31 cellular contexts compared by ENCODE assay signal in the genomic region with DNA sequence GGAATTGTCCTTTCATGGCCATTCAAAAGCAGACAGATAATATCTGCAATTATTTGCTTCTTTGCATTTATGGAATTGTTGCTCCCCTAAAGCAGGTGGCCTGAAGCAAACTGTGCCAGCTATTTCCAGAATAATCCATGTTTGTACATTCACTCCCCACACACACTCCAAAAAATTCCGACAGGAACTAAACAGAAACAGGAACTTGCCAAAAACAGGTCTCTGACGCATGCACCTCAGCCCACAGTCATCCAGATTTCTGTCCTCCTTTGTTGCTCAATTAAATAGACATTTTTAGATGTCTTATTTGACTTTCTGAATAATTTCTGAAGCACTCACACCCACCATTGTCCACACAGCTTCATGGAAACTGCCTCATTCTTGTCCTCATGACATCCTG.
DNase-seq lines count a peak whose midpoint lies in the region; ATAC-seq, FAIRE-seq and TF ChIP-seq lines count a peak whose summit lies in the region.
"Had no signal": no experiment of that assay in that cellular context is flagged by ENCODE, and none has a peak within 500 bp of the region (broad histone marks: within the 10 kb centered on the region; RNA-seq: fewer than 3 reads in every experiment).

No MANE protein-coding gene starts in this region.

- peak; percentile 57 for DNase-seq in IMR-90
- peak; percentile 85 for DNase-seq in astrocyte (ENCODE audit: low read depth)
- DNase-seq in fibroblast of pulmonary artery (ENCODE audit: low read depth): peak; percentile 70
- DNase-seq in sciatic nerve (ENCODE audit: low spot score): no peak
- DNase-seq in SK-N-DZ (ENCODE audit: low spot score): no peak
- DNase-seq in endodermal cell: no peak
- DNase-seq in tibial artery: no peak
- DNase-seq: activated CD4-positive, alpha-beta T cell treated with anti-CD3 and anti-CD28 coated beads for 4 hours; activated CD8-positive, alpha-beta T cell treated with anti-CD3 and anti-CD28 coated beads, Interleukin-2, amount 10 ng/mL, durations not matched to agents 7 days and 5 days; activated naive CD4-positive, alpha-beta T cell treated with anti-CD3 and anti-CD28 coated beads for 36 hours; amniotic stem cell; colonic mucosa; DMS53; effector memory CD4-positive, alpha-beta T cell; erythroblast; KG1; NCI-H1694 treated with DMSO at 0.1 percent for 48 hours; NCI-H446 treated with DMSO at 0.1 percent for 48 hours; NCI-H774; nephron progenitor cell; pancreas; stimulated activated CD4-positive, alpha-beta T cell treated with anti-CD3 and anti-CD28 coated beads, Interleukin-1b, Interleukin-23, amount 100 ng/mL, for 48 hours; stimulated activated naive CD8-positive, alpha-beta T cell treated with anti-CD3 and anti-CD28 coated beads, Interleukin-15, amount 100 ng/mL, for 72 hours; SW 1271 had no signal

- H2BK20ac ChIP-seq in IMR-90 (ENCODE audit: low read depth, low read length): no peak overlapping the region

- no peaks in the 10 kb centered on the region for H3K36me3 ChIP-seq in IMR-90 (ENCODE audit: control insufficient read depth, insufficient read depth, low read length)
- no peaks in the 10 kb centered on the region for H3K36me3 ChIP-seq in astrocyte (ENCODE audit: insufficient read depth, low read length)
- H3K36me3 ChIP-seq in endodermal cell (ENCODE audit: control insufficient read depth, insufficient read depth, low read length): no peaks in the 10 kb centered on the region
- H3K36me3 ChIP-seq in tibial artery: no peaks in the 10 kb centered on the region
- H3K36me3 ChIP-seq: BLaER1 treated with 17β-estradiol and CSF1 and Interleukin-3, amounts not matched to agents 10 nM and 100 nM; cardiac muscle cell; colonic mucosa; gastroesophageal sphincter; pancreas had no signal

- TF ChIP-seq POLR2A in IMR-90 (IDR thresholded peaks at IDR 0.05; ENCODE audit: low read depth, low read length): no peak

- POLR2A ChIA-PET in IMR-90 (lab: Charles Lee; ENCODE audit: unreplicated experiment): no interaction called here

- H3K4me1 ChIP-seq in IMR-90 (ENCODE audit: control insufficient read depth, insufficient read depth, low read length): no peaks in the 10 kb centered on the region
- H3K4me1 ChIP-seq in astrocyte (ENCODE audit: insufficient read depth, low read length): no peaks in the 10 kb centered on the region
- no peaks in the 10 kb centered on the region for H3K4me1 ChIP-seq in endodermal cell (ENCODE audit: control insufficient read depth, insufficient read depth, low read length)
- H3K4me1 ChIP-seq in tibial artery: peaks cover 0 to 21% (median 9%) of the 10 kb centered on the region in 4 donors
- H3K4me1 ChIP-seq: colonic mucosa, gastroesophageal sphincter, pancreas had no signal

- dilution Hi-C loops in IMR-90 (cut with HindIII; ENCODE audit: low sequenced_read_pairs, unreplicated experiment): no loop called here

- no peak overlapping the region; the same call in 1 of the 2 replicates for H2AK5ac ChIP-seq in IMR-90 (ENCODE audit: low read depth, low read length)

- no peak overlapping the region for H3K18ac ChIP-seq in IMR-90 (ENCODE audit: low read depth, low read length)

- no peak overlapping the region for H3K56ac ChIP-seq in IMR-90 (ENCODE audit: extremely low read depth, insufficient read depth, low read length)

- no peak overlapping the region for H4K8ac ChIP-seq in IMR-90 (ENCODE audit: low read depth in 2 of 2, low read length in 2 of 2)

- no TSS peak for BruUV-seq in IMR-90 (replicated peaks; lab: Mats Ljungman, UMichigan)

- H3K23ac ChIP-seq in IMR-90 (ENCODE audit: low read depth, low read length): no peak overlapping the region

- H3K9ac ChIP-seq in IMR-90 (ENCODE audit: low read depth, low read length) (no peak overlapping the region), astrocyte (ENCODE audit: low read length) (no peak overlapping the region), endodermal cell (ENCODE audit: extremely low read depth, low read length, poor library complexity, severe bottlenecking) (no peak overlapping the region)
- H3K9ac ChIP-seq: BLaER1 treated with 17β-estradiol and CSF1 and Interleukin-3, amounts not matched to agents 10 nM and 100 nM had no signal

- no peaks in the 10 kb centered on the region for H3K4me1 Mint-ChIP-seq in astrocyte (ENCODE audit: low read depth, unreplicated experiment)
- H3K4me1 Mint-ChIP-seq in endodermal cell: no peaks in the 10 kb centered on the region
- H3K4me1 Mint-ChIP-seq: nephron progenitor cell; stimulated activated naive CD8-positive, alpha-beta T cell treated with anti-CD3 and anti-CD28 coated beads, Interleukin-15, amount 100 ng/mL, for 72 hours had no signal

- intact Hi-C loops in IMR-90 (cut with micrococcal nuclease) (no loop called here), sciatic nerve (cut with DNase I) (no loop called here), tibial artery (cut with DNase I; ENCODE audit: low total_unique reads) (no loop called here)

- CTCF ChIA-PET in IMR-90 (lab: Yijun Ruan, JAX): interaction anchor here (0.9 to 1.3 kb wide), 3 partner anchors 20 to 248 kb away, joined by 3 read pairs; no protein-coding TSS in a partner anchor

- no peaks in the 10 kb centered on the region; the same call in 1 of the 2 replicates for H3K9me1 ChIP-seq in IMR-90 (ENCODE audit: insufficient read depth, low read length)

- no peak overlapping the region for H4K91ac ChIP-seq in IMR-90 (ENCODE audit: insufficient read depth, low read depth, low read length)

- H3K79me1 ChIP-seq in IMR-90 (ENCODE audit: low read depth in 1 of 2, low read length in 2 of 2): no peaks in the 10 kb centered on the region

- in situ Hi-C loops in IMR-90 (cut with MboI; ENCODE audit: low sequenced_read_pairs): no loop called here

- no peak overlapping the region for H3K27ac Mint-ChIP-seq in astrocyte (ENCODE audit: unreplicated experiment)
- no peak overlapping the region for H3K27ac Mint-ChIP-seq in endodermal cell
- H3K27ac Mint-ChIP-seq: activated CD8-positive, alpha-beta T cell treated with anti-CD3 and anti-CD28 coated beads, Interleukin-2, amount 10 ng/mL, durations not matched to agents 7 days and 5 days; activated naive CD4-positive, alpha-beta T cell treated with anti-CD3 and anti-CD28 coated beads for 36 hours; nephron progenitor cell; stimulated activated naive CD8-positive, alpha-beta T cell treated with anti-CD3 and anti-CD28 coated beads, Interleukin-15, amount 100 ng/mL, for 72 hours had no signal

- ATAC-seq in IMR-90 (ENCODE audit: low read depth) (no peak), sciatic nerve (peak; percentile 81)
- ATAC-seq: activated CD8-positive, alpha-beta T cell treated with anti-CD3 and anti-CD28 coated beads, Interleukin-2, amount 10 ng/mL, durations not matched to agents 7 days and 5 days; gastroesophageal sphincter; pancreas; stimulated activated naive CD8-positive, alpha-beta T cell treated with anti-CD3 and anti-CD28 coated beads, Interleukin-15, amount 100 ng/mL, for 72 hours had no signal

- H3K4me3 Mint-ChIP-seq in astrocyte (ENCODE audit: unreplicated experiment) (no peak overlapping the region), endodermal cell (no peak overlapping the region)
- H3K4me3 Mint-ChIP-seq: activated CD8-positive, alpha-beta T cell treated with anti-CD3 and anti-CD28 coated beads, Interleukin-2, amount 10 ng/mL, durations not matched to agents 7 days and 5 days; activated naive CD4-positive, alpha-beta T cell treated with anti-CD3 and anti-CD28 coated beads for 36 hours; nephron progenitor cell; stimulated activated naive CD8-positive, alpha-beta T cell treated with anti-CD3 and anti-CD28 coated beads, Interleukin-15, amount 100 ng/mL, for 72 hours had no signal

- H3K4ac ChIP-seq in IMR-90 (ENCODE audit: low read depth, low read length): no peak overlapping the region

- H2BK15ac ChIP-seq in IMR-90 (ENCODE audit: low read depth, low read length): no peak overlapping the region

- H3K9me3 Mint-ChIP-seq in astrocyte (ENCODE audit: unreplicated experiment) (peaks cover 6% of the 10 kb centered on the region), endodermal cell (peaks cover 5% of the 10 kb centered on the region)
- H3K9me3 Mint-ChIP-seq: stimulated activated naive CD8-positive, alpha-beta T cell treated with anti-CD3 and anti-CD28 coated beads, Interleukin-15, amount 100 ng/mL, for 72 hours had no signal

- no peak overlapping the region for H2AK9ac ChIP-seq in IMR-90 (replicated peaks; ENCODE audit: low read depth, low read length, poor library complexity)

- H3K79me2 ChIP-seq in astrocyte (ENCODE audit: insufficient read depth, low read length): no peaks in the 10 kb centered on the region

- 0 out of 2 replicates have a peak overlapping the region, but pooled peaks have one; percentile 10 for H3K14ac ChIP-seq in IMR-90 (replicated peaks; ENCODE audit: low read depth, low read length)

- TF ChIP-seq CTCF in IMR-90 (conservative IDR thresholded peaks at IDR 0.05; ENCODE audit: low read depth, low read length) (no peak), astrocyte (IDR thresholded peaks at IDR 0.05; ENCODE audit: insufficient read depth, low read depth, low read length) (no peak), fibroblast of pulmonary artery (IDR thresholded peaks at IDR 0.05; ENCODE audit: low read length, missing control alignments) (no peak), endodermal cell (conservative IDR thresholded peaks at IDR 0.05) (no peak), tibial artery (IDR thresholded peaks at IDR 0.05) (no peak)

- no peak overlapping the region for H2AFZ ChIP-seq in IMR-90 (replicated peaks; ENCODE audit: low read length, poor library complexity)
- H2AFZ ChIP-seq in astrocyte (ENCODE audit: low read depth, low read length): no peak overlapping the region

- H4K20me1 ChIP-seq in IMR-90 (ENCODE audit: insufficient read depth, low read length): no peaks in the 10 kb centered on the region
- no peaks in the 10 kb centered on the region for H4K20me1 ChIP-seq in astrocyte (ENCODE audit: insufficient read depth, low read length)
- H4K20me1 ChIP-seq: BLaER1 treated with 17β-estradiol and CSF1 and Interleukin-3, amounts not matched to agents 10 nM and 100 nM had no signal

- peak overlapping the region; percentile 45; the same call in 1 of the 2 replicates for H2BK120ac ChIP-seq in IMR-90 (ENCODE audit: low read depth, low read length)

- H3K4me3 ChIP-seq in IMR-90 (ENCODE audit: insufficient read depth, low read depth, low read length): no peak overlapping the region
- no peak overlapping the region for H3K4me3 ChIP-seq in astrocyte (ENCODE audit: insufficient read depth, low read depth, low read length)
- H3K4me3 ChIP-seq in fibroblast of pulmonary artery (replicated peaks; ENCODE audit: low read depth, low read length): no peak overlapping the region
- no peak overlapping the region for H3K4me3 ChIP-seq in endodermal cell (ENCODE audit: low read length)
- H3K4me3 ChIP-seq in tibial artery: no peak overlapping the region
- H3K4me3 ChIP-seq: BLaER1 treated with 17β-estradiol and CSF1 and Interleukin-3, amounts not matched to agents 10 nM and 100 nM; cardiac muscle cell; colonic mucosa; gastroesophageal sphincter; lung; pancreas had no signal

- H3K36me3 Mint-ChIP-seq in astrocyte (ENCODE audit: low read depth, unreplicated experiment): no peaks in the 10 kb centered on the region
- H3K36me3 Mint-ChIP-seq in endodermal cell (ENCODE audit: low read depth): no peaks in the 10 kb centered on the region

- WGBS in IMR-90 (ENCODE audit: extremely low coverage in 2 of 2, insufficient read length in 1 of 2), 2 experiments: 80% methylated on average over 1 of the region's 2 CpGs; no CpG with 5 or more reads in 1 of the 2 experiments
- 95 to 100% methylated on average over 1 to 2 of the region's 2 CpGs for WGBS in endodermal cell (ENCODE audit: insufficient coverage in 1 of 2, insufficient read length in 1 of 2), 2 experiments

- no peak overlapping the region for H4K5ac ChIP-seq in IMR-90 (ENCODE audit: low read depth, low read length)

- no peaks in the 10 kb centered on the region for H3K9me3 ChIP-seq in IMR-90 (ENCODE audit: control insufficient read depth, insufficient read depth, low read length)
- H3K9me3 ChIP-seq in astrocyte (ENCODE audit: insufficient read depth, low read depth, low read length): no peaks in the 10 kb centered on the region
- H3K9me3 ChIP-seq in endodermal cell (ENCODE audit: control insufficient read depth, low read length): no peaks in the 10 kb centered on the region
- H3K9me3 ChIP-seq in tibial artery: no peaks in the 10 kb centered on the region
- H3K9me3 ChIP-seq: colonic mucosa, pancreas had no signal

- no peaks in the 10 kb centered on the region for H3K27me3 ChIP-seq in IMR-90 (ENCODE audit: control insufficient read depth, insufficient read depth, low read length)
- no peaks in the 10 kb centered on the region for H3K27me3 ChIP-seq in astrocyte (ENCODE audit: insufficient read depth, low read length)
- H3K27me3 ChIP-seq in endodermal cell (ENCODE audit: control insufficient read depth, insufficient read depth, low read length, poor library complexity, severe bottlenecking): no peaks in the 10 kb centered on the region
- no peaks in the 10 kb centered on the region for H3K27me3 ChIP-seq in tibial artery
- H3K27me3 ChIP-seq: BLaER1 treated with 17β-estradiol and CSF1 and Interleukin-3, amounts not matched to agents 10 nM and 100 nM; cardiac muscle cell; colonic mucosa; gastroesophageal sphincter; pancreas had no signal

- H3K4me2 ChIP-seq in IMR-90 (ENCODE audit: low read depth, low read length) (no peak overlapping the region), astrocyte (ENCODE audit: low read length) (no peak overlapping the region)

- H3K27ac ChIP-seq in IMR-90 (ENCODE audit: insufficient read depth, low read length) (no peak overlapping the region), astrocyte (ENCODE audit: low read depth, low read length) (no peak overlapping the region), endodermal cell (ENCODE audit: low read depth, low read length) (no peak overlapping the region), tibial artery (no peak overlapping the region)
- H3K27ac ChIP-seq: cardiac muscle cell, colonic mucosa, gastroesophageal sphincter, pancreas, VCaP had no signal

- H2BK5ac ChIP-seq in IMR-90 (ENCODE audit: low read depth, low read length, poor library complexity, severe bottlenecking): no peak overlapping the region

- no peak for TF ChIP-seq RAD21 in IMR-90 (IDR thresholded peaks at IDR 0.05; ENCODE audit: low read length)

- FAIRE-seq in astrocyte (lab: Jason Lieb, UNC): no peak
- FAIRE-seq: H54, pancreas, RCC 7860 had no signal

- H3K27me3 Mint-ChIP-seq in astrocyte (ENCODE audit: low read depth, unreplicated experiment) (no peaks in the 10 kb centered on the region), endodermal cell (ENCODE audit: insufficient read depth) (no peaks in the 10 kb centered on the region)
- H3K27me3 Mint-ChIP-seq: stimulated activated naive CD8-positive, alpha-beta T cell treated with anti-CD3 and anti-CD28 coated beads, Interleukin-15, amount 100 ng/mL, for 72 hours had no signal

Comparison
In these comparisons a context has a peak if more than half of its experiments do, and no peak if none do; other contexts are left out.
1. DNase-seq: peak in IMR-90 (single experiment), astrocyte (single experiment) and fibroblast of pulmonary artery (single experiment); none in sciatic nerve (single experiment), SK-N-DZ (single experiment), endodermal cell (single experiment) and tibial artery (0 of 2).